ENCODE assay signal across 19 cellular contexts in genomic region chr20:37218976-37219375, GRCh38. TPM values are rescaled to one million over a fixed set of nuclear protein-coding genes. Genes with fewer than 3 reads are reported as not detected.
A peak's percentile ranks its signal among the peaks of the same experiment; 100 is the strongest.
DNase-seq lines count a peak whose midpoint lies in the region; ATAC-seq and TF ChIP-seq lines count a peak whose summit lies in the region.
"Had no signal": no experiment of that assay in that cellular context is flagged by ENCODE, and none has a peak within 500 bp of the region (broad histone marks: within the 10 kb centered on the region; RNA-seq: fewer than 3 reads in every experiment).

No MANE protein-coding gene starts in this region.

- H3K36me3 Mint-ChIP-seq in activated T-cell treated with anti-CD3 and anti-CD28 coated beads, Interleukin-2, amount 50 U/mL, for 72 hours (ENCODE audit: insufficient read depth in 2 of 2), result peaks cover 5 to 30% of the 10 kb centered on the region in 2 donors
- peaks cover 39% of the 10 kb centered on the region for H3K36me3 Mint-ChIP-seq in activated T-cell treated with anti-CD3 and anti-CD28 coated beads, Interleukin-2, amount 50 U/mL, for 4 hours (ENCODE audit: insufficient read depth)
- H3K36me3 Mint-ChIP-seq in neural progenitor cell, result peaks cover 30% of the 10 kb centered on the region

- H3K36me3 ChIP-seq in HEK293 (ENCODE audit: control insufficient read depth in 2 of 2, insufficient read depth in 1 of 2, low read length in 2 of 2), result peaks cover 37 to 82% of the 10 kb centered on the region in 2 experiments
- peaks cover 39% of the 10 kb centered on the region for H3K36me3 ChIP-seq in neural progenitor cell

- H3K4me3 ChIP-seq in HEK293 (ENCODE audit: low read depth, low read length) (no peak overlapping the region), neural progenitor cell (no peak overlapping the region)
- H3K4me3 ChIP-seq: A549; BLaER1 treated with 17β-estradiol and CSF1 and Interleukin-3, amounts not matched to agents 10 nM and 100 nM had no signal

- TF ChIP-seq CTCF in HEK293 (tag by site-specific recombination; IDR thresholded peaks at IDR 0.05) (no peak), neural progenitor cell (IDR thresholded peaks at IDR 0.05) (no peak)

- peaks cover 5% of the 10 kb centered on the region for H3K4me1 Mint-ChIP-seq in activated T-cell treated with anti-CD3 and anti-CD28 coated beads, Interleukin-2, amount 50 U/mL, for 72 hours (ENCODE audit: low read depth)
- no peaks in the 10 kb centered on the region for H3K4me1 Mint-ChIP-seq in activated T-cell treated with anti-CD3 and anti-CD28 coated beads, Interleukin-2, amount 50 U/mL, for 4 hours (ENCODE audit: low read depth)
- peaks cover 25% of the 10 kb centered on the region for H3K4me1 Mint-ChIP-seq in neural progenitor cell

- no peaks in the 10 kb centered on the region for H3K9me3 ChIP-seq in HEK293 (ENCODE audit: control insufficient read depth, insufficient read depth, low read depth, low read length)
- no peaks in the 10 kb centered on the region for H3K9me3 ChIP-seq in neural progenitor cell (ENCODE audit: low read depth)
- H3K9me3 ChIP-seq: A549, Caco-2 had no signal

- H3K9me3 Mint-ChIP-seq in activated T-cell treated with anti-CD3 and anti-CD28 coated beads, Interleukin-2, amount 50 U/mL, for 72 hours, result no peaks in the 10 kb centered on the region
- no peaks in the 10 kb centered on the region for H3K9me3 Mint-ChIP-seq in activated T-cell treated with anti-CD3 and anti-CD28 coated beads, Interleukin-2, amount 50 U/mL, for 4 hours
- H3K9me3 Mint-ChIP-seq in neural progenitor cell, result no peaks in the 10 kb centered on the region
- H3K9me3 Mint-ChIP-seq: CD4-positive, alpha-beta T cell; CD8-positive, alpha-beta T cell had no signal

- no peaks in the 10 kb centered on the region for H3K27me3 Mint-ChIP-seq in activated T-cell treated with anti-CD3 and anti-CD28 coated beads, Interleukin-2, amount 50 U/mL, for 72 hours (ENCODE audit: low read depth)
- no peaks in the 10 kb centered on the region for H3K27me3 Mint-ChIP-seq in activated T-cell treated with anti-CD3 and anti-CD28 coated beads, Interleukin-2, amount 50 U/mL, for 4 hours (ENCODE audit: low read depth)
- peaks cover 2% of the 10 kb centered on the region for H3K27me3 Mint-ChIP-seq in neural progenitor cell (ENCODE audit: insufficient read depth, low read depth)
- H3K27me3 Mint-ChIP-seq: B cell; CD4-positive, alpha-beta T cell had no signal

- H2AFZ ChIP-seq in neural progenitor cell (replicated peaks), result no peak overlapping the region

- ATAC-seq in activated T-cell treated with anti-CD3 and anti-CD28 coated beads, Interleukin-2, amount 50 U/mL, for 72 hours (replicated peaks in 1 of 2), result no peak
- no peak for ATAC-seq in activated T-cell treated with anti-CD3 and anti-CD28 coated beads, Interleukin-2, amount 50 U/mL, for 4 hours
- ATAC-seq: A549; CD8-positive, alpha-beta T cell had no signal

- peaks cover 35% of the 10 kb centered on the region for H3F3A ChIP-seq in neural progenitor cell (ENCODE audit: low read depth)

- H3K79me2 ChIP-seq in neural progenitor cell (ENCODE audit: low read depth), result peaks cover 40% of the 10 kb centered on the region

- H3K4me2 ChIP-seq in neural progenitor cell, result no peak overlapping the region
- H3K4me2 ChIP-seq: A549; BLaER1 treated with 17β-estradiol and CSF1 and Interleukin-3, amounts not matched to agents 10 nM and 100 nM had no signal

- no peaks in the 10 kb centered on the region for H3K4me1 ChIP-seq in HEK293 (ENCODE audit: control insufficient read depth, insufficient read depth, low read length)
- peaks cover 18% of the 10 kb centered on the region for H3K4me1 ChIP-seq in neural progenitor cell
- H3K4me1 ChIP-seq: A549, Caco-2 had no signal

- no peak overlapping the region for H3K4me3 Mint-ChIP-seq in activated T-cell treated with anti-CD3 and anti-CD28 coated beads, Interleukin-2, amount 50 U/mL, for 72 hours
- H3K4me3 Mint-ChIP-seq in activated T-cell treated with anti-CD3 and anti-CD28 coated beads, Interleukin-2, amount 50 U/mL, for 4 hours, result no peak overlapping the region
- H3K4me3 Mint-ChIP-seq in neural progenitor cell, result no peak overlapping the region
- H3K4me3 Mint-ChIP-seq: B cell; CD4-positive, alpha-beta T cell; CD8-positive, alpha-beta T cell had no signal

- CTCF ChIA-PET in HEK293 (lab: Yijun Ruan, JAX), result no interaction called here

- no peaks in the 10 kb centered on the region for H4K20me1 ChIP-seq in neural progenitor cell (ENCODE audit: low read depth)

- POLR2A ChIA-PET in HEK293 (lab: Yijun Ruan, JAX), result no interaction called here

- no peak overlapping the region for H3K9ac ChIP-seq in neural progenitor cell
- H3K9ac ChIP-seq: BLaER1 treated with 17β-estradiol and CSF1 and Interleukin-3, amounts not matched to agents 10 nM and 100 nM had no signal

- H3K27ac ChIP-seq in HEK293 (ENCODE audit: extremely low read depth, low read depth, low read length), result no peak overlapping the region
- H3K27ac ChIP-seq in neural progenitor cell, result peak overlapping the region; percentile 69
- H3K27ac ChIP-seq: 22Rv1; A549; BLaER1 treated with 17β-estradiol and CSF1 and Interleukin-3, amounts not matched to agents 10 nM and 100 nM; C4-2B had no signal

- H3K27ac Mint-ChIP-seq in activated T-cell treated with anti-CD3 and anti-CD28 coated beads, Interleukin-2, amount 50 U/mL, for 72 hours, result peak overlapping the region; percentile 15
- no peak overlapping the region for H3K27ac Mint-ChIP-seq in neural progenitor cell
- H3K27ac Mint-ChIP-seq: B cell; CD4-positive, alpha-beta T cell; CD8-positive, alpha-beta T cell had no signal

- no peaks in the 10 kb centered on the region for H3K27me3 ChIP-seq in neural progenitor cell
- H3K27me3 ChIP-seq: BLaER1 treated with 17β-estradiol and CSF1 and Interleukin-3, amounts not matched to agents 10 nM and 100 nM had no signal

- DNase-seq in activated T-cell treated with anti-CD3 and anti-CD28 coated beads, Interleukin-2, amount 50 U/mL, for 72 hours, result no peak
- no peak for DNase-seq in activated T-cell treated with anti-CD3 and anti-CD28 coated beads, Interleukin-2, amount 50 U/mL, for 4 hours
- DNase-seq in neural progenitor cell (ENCODE audit: low spot score) (no peak), HCEC 1CT (no peak), NCI-H2227 (lab: John Stamatoyannopoulos, UW; ENCODE audit: unreplicated experiment) (no peak)
- DNase-seq: AML-193; Caco-2; Calu3; CD4-positive, alpha-beta T cell; CD8-positive, alpha-beta T cell; DMS79 treated with DMSO at 0.1 percent for 48 hours; GF-D8 had no signal

TF ChIP-seq in HEK293, 187 proteins besides CTCF, POLR2A, EP300 and RAD21:
- no peak for TF ChIP-seq AEBP2 (tag by site-specific recombination; IDR thresholded peaks at IDR 0.05; ENCODE audit: borderline replicate concordance)
- peak; percentile 97 for TF ChIP-seq ZNF184 (tag by site-specific recombination; IDR thresholded peaks at IDR 0.05)

RNA-seq across cellular contexts. Expression of gene MROH8, which starts 39.6 kb away (rescaled TPM):
- 1 to 10 TPM; 5.0 to 5.2 TPM for total RNA-seq in activated T-cell treated with anti-CD3 and anti-CD28 coated beads, Interleukin-2, amount 50 U/mL, for 72 hours
- under 1 TPM; 0.30 to 0.61 (median 0.51) TPM for total RNA-seq in activated T-cell treated with anti-CD3 and anti-CD28 coated beads, Interleukin-2, amount 50 U/mL, for 4 hours
- total RNA-seq in neural progenitor cell (ENCODE audit: low replicate concordance), result 2.2 and 3.5 TPM in 2 replicates

RNA-seq across cellular contexts. Expression of gene RPN2, which starts 39.8 kb away (rescaled TPM):
- total RNA-seq in activated T-cell treated with anti-CD3 and anti-CD28 coated beads, Interleukin-2, amount 50 U/mL, for 72 hours, result 100 to 1,000 TPM; 128 to 145 TPM
- 100 to 1,000 TPM; 186 to 199 (median 188) TPM for total RNA-seq in activated T-cell treated with anti-CD3 and anti-CD28 coated beads, Interleukin-2, amount 50 U/mL, for 4 hours
- 249 and 284 TPM in 2 replicates for total RNA-seq in neural progenitor cell (ENCODE audit: low replicate concordance)

RNA-seq across cellular contexts. Expression of gene GHRH, which starts 42.6 kb away (rescaled TPM):
- total RNA-seq in activated T-cell treated with anti-CD3 and anti-CD28 coated beads, Interleukin-2, amount 50 U/mL, for 72 hours, result not detected
- not detected for total RNA-seq in activated T-cell treated with anti-CD3 and anti-CD28 coated beads, Interleukin-2, amount 50 U/mL, for 4 hours
- total RNA-seq in neural progenitor cell (ENCODE audit: low replicate concordance), result 3.2 TPM in 1 of 2 replicates, not detected in the other
- total RNA-seq: A172; B cell; Caco-2; Calu3; CD4-positive, alpha-beta T cell; CD8-positive, alpha-beta T cell had no signal
